In the genomic region with DNA sequence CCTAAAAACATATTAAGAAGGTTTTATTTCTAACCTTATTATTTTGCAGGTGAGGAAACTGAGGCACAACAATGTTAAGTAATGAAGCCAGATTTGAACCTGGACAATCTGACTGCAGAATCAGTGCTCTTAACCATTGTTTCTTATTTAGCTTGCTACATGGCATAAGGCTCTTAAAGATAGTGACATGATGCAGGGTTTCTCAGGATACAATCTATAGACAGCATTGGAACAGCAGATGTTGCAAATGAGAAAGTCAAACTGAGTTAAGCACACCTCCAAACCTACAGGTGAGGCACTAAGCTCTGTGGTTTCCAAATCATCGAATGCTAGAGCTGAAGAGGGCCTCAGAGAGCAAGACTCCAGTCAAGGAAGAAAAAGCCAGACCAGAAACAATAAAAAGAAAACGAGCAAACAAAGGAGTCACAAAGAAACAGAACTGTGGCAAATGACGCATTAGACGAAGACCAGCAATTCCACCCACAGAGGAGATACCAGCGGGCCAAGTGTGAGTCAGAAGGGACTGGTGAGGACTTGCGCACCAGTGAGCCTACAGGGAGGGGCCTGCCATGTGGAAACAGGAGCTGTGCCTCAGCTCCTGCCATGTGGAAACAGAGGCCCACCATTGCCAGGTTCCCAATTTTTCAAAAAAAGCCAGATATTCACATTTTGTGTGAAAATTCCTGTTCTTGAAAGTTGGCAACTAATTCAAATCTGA, we compare ENCODE assay signal across 8 cellular contexts. TPM values are rescaled to one million over a fixed set of nuclear protein-coding genes. Genes with fewer than 3 reads are reported as not detected.
DNase-seq lines count a peak whose midpoint lies in the region; ATAC-seq, FAIRE-seq and TF ChIP-seq lines count a peak whose summit lies in the region.

No MANE protein-coding gene starts in this region.

- no peak for DNase-seq in GM18507 (ENCODE audit: extremely low spot score, insufficient read length, low read depth)
- DNase-seq in PC-9 = peak; percentile 71 to 91
- peak; percentile 9 to 92 for DNase-seq in lung microvascular endothelial cell (ENCODE audit: low read depth in 2 of 2)
- peak; percentile 68 for DNase-seq in stomach
- no peak for DNase-seq in iPS-NIHi11 (ENCODE audit: low spot score)

- H3K27me3 ChIP-seq in PC-9 (ENCODE audit: insufficient read depth, low read depth) (no peaks in the 10 kb centered on the region), stomach (no peaks in the 10 kb centered on the region)

- peaks cover 43% of the 10 kb centered on the region for H3K4me1 Mint-ChIP-seq in activated naive CD8-positive, alpha-beta T cell (ENCODE audit: low read depth)

- BruUV-seq in PC-9 (replicated peaks; lab: Mats Ljungman, UMichigan) = no TSS peak

- no peaks in the 10 kb centered on the region for H3K9me2 ChIP-seq in PC-9 (ENCODE audit: insufficient read depth)

- intact Hi-C loops in PC-9 (cut with micrococcal nuclease; ENCODE audit: unreplicated experiment) = loop anchor here (2.0 kb wide), 1 partner anchor 20 kb away; no protein-coding TSS in a partner anchor
- intact Hi-C loops in stomach (cut with DNase I; ENCODE audit: low total_unique reads) = no loop called here

- peak overlapping the region; percentile 35; the same call in 1 of the 2 replicates for H3K4me2 ChIP-seq in PC-9

- FAIRE-seq in GM18507 (lab: Jason Lieb, UNC) = peak; percentile 97

- CTCF ChIA-PET in PC-9 (lab: Charles Lee) = interaction anchor here (0.6 kb wide), 2 partner anchors 18 to 501 kb away, joined by 4 read pairs; no protein-coding TSS in a partner anchor

- peaks cover 13% of the 10 kb centered on the region for H4K20me1 ChIP-seq in PC-9 (ENCODE audit: insufficient read depth)

- no peak overlapping the region for H2AFZ ChIP-seq in PC-9

- H3K36me3 ChIP-seq in PC-9 (ENCODE audit: low read depth) (peaks cover 41% of the 10 kb centered on the region), stomach (no peaks in the 10 kb centered on the region)

- H3K27ac Mint-ChIP-seq in activated naive CD8-positive, alpha-beta T cell = peak overlapping the region; percentile 80

- H3K9me3 ChIP-seq in PC-9 (ENCODE audit: insufficient read depth, low read depth) = no peaks in the 10 kb centered on the region
- no peaks in the 10 kb centered on the region for H3K9me3 ChIP-seq in stomach

- TF ChIP-seq CTCF in PC-9 (conservative IDR thresholded peaks at IDR 0.05) (no peak), stomach (IDR thresholded peaks at IDR 0.05) (no peak)

- WGBS in stomach, 5 donors = 41 to 58% (median 47%) methylated on average over 6 of the region's 6 CpGs

- TF ChIP-seq POLR2A in stomach (IDR thresholded peaks at IDR 0.05) = no peak

- H3K79me2 ChIP-seq in PC-9 (ENCODE audit: low read depth) = peaks cover 99% of the 10 kb centered on the region

- no peaks in the 10 kb centered on the region for H3K27me3 Mint-ChIP-seq in activated naive CD8-positive, alpha-beta T cell

- POLR2A ChIA-PET in PC-9 (lab: Charles Lee; ENCODE audit: unreplicated experiment) = interaction anchor here (0.6 to 1.0 kb wide), 2 partner anchors 9 to 13 kb away, joined by 3 to 6 read pairs; no protein-coding TSS in a partner anchor

- H3K36me3 Mint-ChIP-seq in activated naive CD8-positive, alpha-beta T cell = peaks cover 10% of the 10 kb centered on the region

- H3K4me1 ChIP-seq in PC-9 (replicated peaks; ENCODE audit: insufficient read depth) (peaks cover 54% of the 10 kb centered on the region), stomach (peaks cover 5 to 58% (median 16%) of the 10 kb centered on the region in 4 donors)

- H3F3A ChIP-seq in PC-9 (ENCODE audit: insufficient read depth, low read depth) = peaks cover 37% of the 10 kb centered on the region

- H3K27ac ChIP-seq in PC-9 = peak overlapping the region; percentile 64
- peak overlapping the region; percentile 28 to 73 (median 51) for H3K27ac ChIP-seq in stomach

- TF ChIP-seq EP300 in stomach (IDR thresholded peaks at IDR 0.05) = no peak

- ATAC-seq in HG02840 (IDR thresholded peaks at IDR 0.05; ENCODE audit: low FRiP score, unreplicated experiment) = peak; percentile 49
- ATAC-seq in HG03469 (IDR thresholded peaks at IDR 0.05; ENCODE audit: unreplicated experiment) = no peak

- no peaks in the 10 kb centered on the region for H3K9me3 Mint-ChIP-seq in activated naive CD8-positive, alpha-beta T cell (ENCODE audit: low read depth)

- H3K4me3 ChIP-seq in PC-9 (no peak overlapping the region), stomach (no peak overlapping the region)

- H3K4me3 Mint-ChIP-seq in activated naive CD8-positive, alpha-beta T cell = peak overlapping the region; percentile 17

RNA-seq across cellular contexts. Expression of a gene that starts 14.4 kb away (rescaled TPM):
- 15.9 and 23.6 TPM in 2 replicates for total RNA-seq in PC-9 (2021)
- 16.1 and 20.4 TPM in 2 replicates for total RNA-seq in lung microvascular endothelial cell
- total RNA-seq in stomach = 10 to 100 TPM in 2 of 5 donors, 1 to 10 TPM in 3; 1.2 to 48.8 (median 7.6) TPM
- polyA plus RNA-seq in stomach = 10 to 100 TPM in 1 of 3 donors, 1 to 10 TPM in 2; 7.8 to 21.9 (median 9.7) TPM

Comparison
In these comparisons a context has a peak if more than half of its experiments do, and no peak if none do; other contexts are left out.
1. DNase-seq: peak in PC-9 (2 of 2), lung microvascular endothelial cell (2 of 2) and stomach (single experiment); none in GM18507 (single experiment) and iPS-NIHi11 (single experiment).